19 cellular contexts compared by ENCODE assay signal in the genomic region with DNA sequence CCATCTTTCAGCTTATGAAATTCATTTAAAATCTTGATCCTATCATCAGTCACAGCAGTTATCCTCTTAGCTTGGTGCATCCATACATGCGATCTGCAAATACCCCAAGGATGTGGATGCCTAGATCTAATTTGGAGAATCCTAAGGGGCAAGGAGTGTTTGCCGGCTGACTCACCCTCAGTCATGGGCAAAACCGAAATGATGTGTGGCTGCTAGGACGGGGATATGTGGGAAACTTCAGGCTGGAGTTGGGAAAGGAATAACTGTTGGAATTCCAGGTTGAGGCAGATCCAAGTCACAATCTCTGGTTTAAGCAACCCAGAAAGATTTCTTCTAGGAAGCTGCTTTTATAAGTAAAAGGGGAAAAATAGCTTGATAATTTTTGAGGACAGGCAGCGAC.
"Had no signal": no experiment of that assay in that cellular context is flagged by ENCODE, and none has a peak within 500 bp of the region (broad histone marks: within the 10 kb centered on the region; RNA-seq: fewer than 3 reads in every experiment).

No MANE protein-coding gene starts in this region.

- H3K36me3 ChIP-seq: brain microvascular endothelial cell, gastroesophageal sphincter, heart right ventricle, ovary, tibial artery had no signal

- H3K9me3 Mint-ChIP-seq: central memory CD8-positive, alpha-beta T cell; naive thymus-derived CD4-positive, alpha-beta T cell; stimulated activated memory B cell treated with anti-CD40 and anti-IgM and Interleukin-4, amounts not matched to agents 10 μg/mL and 1 μg/mL and 100 μg/mL, for 72 hours; T-helper 2 cell treated with Interferon-gamma antibody and Interleukin-4, amounts not matched to agents 5 μg/mL and 100 μg/mL, for 36 hours had no signal

- H3K9me3 ChIP-seq: gastroesophageal sphincter, heart right ventricle, ovary, tibial artery had no signal

- DNase-seq: activated CD4-positive, alpha-beta T cell treated with anti-CD3 and anti-CD28 coated beads, Interleukin-2, amount 50 U/mL, for 1 hour; activated CD8-positive, alpha-beta memory T cell treated with anti-CD3 and anti-CD28 coated beads for 24 hours; activated naive CD4-positive, alpha-beta T cell; anterior cingulate cortex; brain microvascular endothelial cell; cortex of kidney; effector CD8-positive, alpha-beta T cell; left cardiac atrium; naive thymus-derived CD4-positive, alpha-beta T cell; tibial artery had no signal

- H3K36me3 Mint-ChIP-seq: naive thymus-derived CD4-positive, alpha-beta T cell; stimulated activated memory B cell treated with anti-CD40 and anti-IgM and Interleukin-4, amounts not matched to agents 10 μg/mL and 1 μg/mL and 100 μg/mL, for 72 hours had no signal

- H3K4me3 ChIP-seq: gastroesophageal sphincter, lung, tibial artery had no signal

- H3K27me3 ChIP-seq: ovary had no signal

- H3K27ac ChIP-seq: brain microvascular endothelial cell, gastroesophageal sphincter, heart right ventricle, tibial artery had no signal

- H3K4me1 Mint-ChIP-seq: central memory CD8-positive, alpha-beta T cell; naive thymus-derived CD4-positive, alpha-beta T cell; stimulated activated memory B cell treated with anti-CD40 and anti-IgM and Interleukin-4, amounts not matched to agents 10 μg/mL and 1 μg/mL and 100 μg/mL, for 72 hours had no signal

- H3K4me1 ChIP-seq: tibial artery had no signal

- H3K4me3 Mint-ChIP-seq: central memory CD8-positive, alpha-beta T cell; naive thymus-derived CD4-positive, alpha-beta T cell; stimulated activated memory B cell treated with anti-CD40 and anti-IgM and Interleukin-4, amounts not matched to agents 10 μg/mL and 1 μg/mL and 100 μg/mL, for 72 hours; T-helper 2 cell treated with Interferon-gamma antibody and Interleukin-4, amounts not matched to agents 5 μg/mL and 100 μg/mL, for 36 hours had no signal

- ATAC-seq: activated CD4-positive, CD25-positive, alpha-beta regulatory T cell treated with anti-CD3 and anti-CD28 coated beads, Interleukin-2, amount 50 U/mL, for 24 hours; gastroesophageal sphincter; naive thymus-derived CD4-positive, alpha-beta T cell; stimulated activated memory B cell treated with anti-CD40 and anti-IgM and Interleukin-4, amounts not matched to agents 10 μg/mL and 1 μg/mL and 100 μg/mL, for 72 hours had no signal

- FAIRE-seq: endothelial cell of umbilical vein had no signal

- H3K27ac Mint-ChIP-seq: naive thymus-derived CD4-positive, alpha-beta T cell; stimulated activated memory B cell treated with anti-CD40 and anti-IgM and Interleukin-4, amounts not matched to agents 10 μg/mL and 1 μg/mL and 100 μg/mL, for 72 hours; T-helper 2 cell treated with Interferon-gamma antibody and Interleukin-4, amounts not matched to agents 5 μg/mL and 100 μg/mL, for 36 hours had no signal
